ENCODE assay signal across 1 cellular context in the genomic region with DNA sequence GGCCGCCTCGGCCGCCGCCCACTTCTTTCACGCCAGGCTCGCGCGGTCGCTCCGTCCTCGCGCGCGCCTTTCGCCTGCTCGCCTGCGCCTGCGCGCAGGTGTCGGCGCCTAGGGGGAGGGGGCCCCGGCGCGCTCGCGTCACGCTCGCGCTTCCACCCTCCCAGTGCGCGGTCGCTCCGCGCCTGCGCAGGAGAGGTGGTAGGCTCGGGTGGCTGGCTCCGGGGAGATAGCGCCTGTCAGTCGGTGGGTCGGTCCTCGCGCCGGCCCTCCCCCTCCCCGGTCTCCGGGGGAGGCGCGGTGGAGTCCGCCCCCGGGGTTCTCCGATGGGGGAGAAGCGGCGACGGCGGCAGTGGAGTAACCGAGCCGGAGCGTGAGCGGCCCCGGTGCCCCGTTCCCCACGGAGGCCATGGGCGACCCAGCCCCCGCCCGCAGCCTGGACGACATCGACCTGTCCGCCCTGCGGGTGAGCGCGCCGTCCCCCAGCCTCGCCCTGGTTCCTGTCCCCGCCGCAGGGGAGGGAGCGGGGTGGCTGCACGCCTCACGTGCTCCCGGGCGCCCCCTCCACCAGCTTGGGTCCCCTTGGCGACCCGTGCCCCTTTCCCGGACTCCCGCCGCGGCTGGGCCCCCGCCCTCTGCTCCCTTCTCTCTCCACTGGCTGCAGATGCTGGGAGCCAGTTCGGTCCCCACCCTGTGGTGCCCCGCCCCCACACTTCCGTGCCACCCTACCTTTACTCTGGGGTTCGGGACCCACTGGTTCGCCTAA.
A peak's percentile ranks its signal among the peaks of the same experiment; 100 is the strongest.
TF ChIP-seq lines count a peak whose summit lies in the region.

MINK1 (plus strand) TSS at position 163 of the 763 bp plus-strand sequence; CDS start at position 407, 244 bp downstream.

TF ChIP-seq in HepG2, 621 proteins besides CTCF, POLR2A, EP300 and RAD21 (continued from another document and continues in another):
- 0 out of 2 replicates have a peak, but pooled peaks have one; percentile 38 for TF ChIP-seq ZFP41 (CRISPR knock-in tag; IDR thresholded peaks at IDR 0.05; ENCODE audit: borderline replicate concordance)
- 0 out of 2 replicates have a peak, but pooled peaks have one; percentile 37 for TF ChIP-seq ZNF850 (CRISPR knock-in tag; conservative IDR thresholded peaks at IDR 0.05)
- TF ChIP-seq ZNF772 (CRISPR knock-in tag; IDR thresholded peaks at IDR 0.05): peak; percentile 28; the same call in 1 of the 2 replicates
- peak; percentile 76; the same call in 2 of the 3 replicates for TF ChIP-seq MXI1 (IDR thresholded peaks at IDR 0.05; ENCODE audit: borderline replicate concordance, low read depth, low read length)
- no peak for TF ChIP-seq MTERF4 (CRISPR knock-in tag; IDR thresholded peaks at IDR 0.05)
- no peak for TF ChIP-seq ZFAT (CRISPR knock-in tag; conservative IDR thresholded peaks at IDR 0.05)
- TF ChIP-seq ZNF598 (CRISPR knock-in tag; IDR thresholded peaks at IDR 0.05; ENCODE audit: borderline replicate concordance): 0 out of 2 replicates have a peak, but pooled peaks have one; percentile 60
- peak; percentile 86 for TF ChIP-seq CHD2 (IDR thresholded peaks at IDR 0.05; ENCODE audit: low read depth, low read length)
- TF ChIP-seq ISL2 (CRISPR knock-in tag; IDR thresholded peaks at IDR 0.05): 0 out of 2 replicates have a peak, but pooled peaks have one; percentile 35
- TF ChIP-seq ZBTB8A (CRISPR knock-in tag; IDR thresholded peaks at IDR 0.05; ENCODE audit: borderline replicate concordance, low read depth): 0 out of 2 replicates have a peak, but pooled peaks have one; percentile 17
- 0 out of 2 replicates have a peak, but pooled peaks have one; percentile 12 for TF ChIP-seq HCFC1 (IDR thresholded peaks at IDR 0.05; ENCODE audit: low read depth, low read length)
- peak; percentile 35; the same call in 1 of the 2 replicates for TF ChIP-seq RXRB (CRISPR knock-in tag; IDR thresholded peaks at IDR 0.05; ENCODE audit: borderline replicate concordance)
- TF ChIP-seq ZSCAN29 (CRISPR knock-in tag; conservative IDR thresholded peaks at IDR 0.05): peak; percentile 70
- TF ChIP-seq ETV5 (CRISPR knock-in tag; IDR thresholded peaks at IDR 0.05; ENCODE audit: borderline replicate concordance): peak; percentile 42; the same call in 1 of the 2 replicates
- peak; percentile 72; the same call in 1 of the 2 replicates for TF ChIP-seq ATF7-NPFF (CRISPR knock-in tag; IDR thresholded peaks at IDR 0.05; ENCODE audit: low read depth)
- peak; percentile 52 for TF ChIP-seq ZFY (CRISPR knock-in tag; IDR thresholded peaks at IDR 0.05)
- peak; percentile 43 for TF ChIP-seq YY1 (IDR thresholded peaks at IDR 0.05; ENCODE audit: insufficient read depth, insufficient replicate concordance, low read depth, low read length)
- TF ChIP-seq ZNF281 (CRISPR knock-in tag; IDR thresholded peaks at IDR 0.05; ENCODE audit: borderline replicate concordance): peak; percentile 78
- peak; percentile 34; the same call in 1 of the 2 replicates for TF ChIP-seq HIC2 (CRISPR knock-in tag; IDR thresholded peaks at IDR 0.05; ENCODE audit: low read depth)
- TF ChIP-seq ZNF543 (CRISPR knock-in tag; IDR thresholded peaks at IDR 0.05): peak; percentile 54; the same call in 1 of the 2 replicates
- TF ChIP-seq ZNF383 (CRISPR knock-in tag; IDR thresholded peaks at IDR 0.05; ENCODE audit: borderline replicate concordance): peak; percentile 90; the same call in 1 of the 2 replicates
- TF ChIP-seq ZNF776 (CRISPR knock-in tag; IDR thresholded peaks at IDR 0.05): 0 out of 2 replicates have a peak, but pooled peaks have one; percentile 45
- TF ChIP-seq IRF2 (CRISPR knock-in tag; IDR thresholded peaks at IDR 0.05): peak; percentile 36; the same call in 1 of the 2 replicates
- TF ChIP-seq ZNF883 (CRISPR knock-in tag; IDR thresholded peaks at IDR 0.05; ENCODE audit: not compliant biosample characterization): peak; percentile 20
- peak; percentile 53; the same call in 1 of the 2 replicates for TF ChIP-seq UBTF (CRISPR knock-in tag; IDR thresholded peaks at IDR 0.05)
- peak; percentile 74; the same call in 1 of the 2 replicates for TF ChIP-seq ZNF574 (CRISPR knock-in tag; IDR thresholded peaks at IDR 0.05)
- peak; percentile 56; the same call in 1 of the 2 replicates for TF ChIP-seq KLF12 (CRISPR knock-in tag; IDR thresholded peaks at IDR 0.05; ENCODE audit: borderline replicate concordance)
- TF ChIP-seq ZNF501 (CRISPR knock-in tag; IDR thresholded peaks at IDR 0.05): no peak
- TF ChIP-seq HDAC1 (CRISPR knock-in tag; IDR thresholded peaks at IDR 0.05): peak; percentile 22; the same call in 1 of the 2 replicates
- TF ChIP-seq MTA1 (CRISPR knock-in tag; IDR thresholded peaks at IDR 0.05; ENCODE audit: borderline replicate concordance): peak; percentile 58
- TF ChIP-seq ZNF367 (CRISPR knock-in tag; IDR thresholded peaks at IDR 0.05; ENCODE audit: borderline replicate concordance): 0 out of 2 replicates have a peak, but pooled peaks have one; percentile 66
- TF ChIP-seq ZNF777 (CRISPR knock-in tag; IDR thresholded peaks at IDR 0.05): peak; percentile 83
- TF ChIP-seq, protein P1, sequence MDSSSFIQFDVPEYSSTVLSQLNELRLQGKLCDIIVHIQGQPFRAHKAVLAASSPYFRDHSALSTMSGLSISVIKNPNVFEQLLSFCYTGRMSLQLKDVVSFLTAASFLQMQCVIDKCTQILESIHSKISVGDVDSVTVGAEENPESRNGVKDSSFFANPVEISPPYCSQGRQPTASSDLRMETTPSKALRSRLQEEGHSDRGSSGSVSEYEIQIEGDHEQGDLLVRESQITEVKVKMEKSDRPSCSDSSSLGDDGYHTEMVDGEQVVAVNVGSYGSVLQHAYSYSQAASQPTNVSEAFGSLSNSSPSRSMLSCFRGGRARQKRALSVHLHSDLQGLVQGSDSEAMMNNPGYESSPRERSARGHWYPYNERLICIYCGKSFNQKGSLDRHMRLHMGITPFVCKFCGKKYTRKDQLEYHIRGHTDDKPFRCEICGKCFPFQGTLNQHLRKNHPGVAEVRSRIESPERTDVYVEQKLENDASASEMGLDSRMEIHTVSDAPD (CRISPR knock-in tag; IDR thresholded peaks at IDR 0.05): no peak
- no peak for TF ChIP-seq JUNB (CRISPR knock-in tag; IDR thresholded peaks at IDR 0.05; ENCODE audit: borderline replicate concordance)
- TF ChIP-seq RBM39 (IDR thresholded peaks at IDR 0.05; ENCODE audit: low read depth, low read length, poor library complexity, severe bottlenecking): peak; percentile 38
- TF ChIP-seq ZBTB37 (CRISPR knock-in tag; IDR thresholded peaks at IDR 0.05): no peak
- no peak for TF ChIP-seq ZNF816 (CRISPR knock-in tag; IDR thresholded peaks at IDR 0.05; ENCODE audit: borderline replicate concordance)
- TF ChIP-seq AKAP8 (CRISPR knock-in tag; IDR thresholded peaks at IDR 0.05): 0 out of 2 replicates have a peak, but pooled peaks have one; percentile 61
- peak; percentile 48; the same call in 1 of the 2 replicates for TF ChIP-seq ZNF629 (CRISPR knock-in tag; conservative IDR thresholded peaks at IDR 0.05)
- peak; percentile 70; the same call in 1 of the 2 replicates for TF ChIP-seq GABPB1 (CRISPR knock-in tag; IDR thresholded peaks at IDR 0.05)
- TF ChIP-seq MEIS2 (CRISPR knock-in tag; IDR thresholded peaks at IDR 0.05): peak; percentile 28; the same call in 1 of the 2 replicates
- TF ChIP-seq ZNF3 (CRISPR knock-in tag; IDR thresholded peaks at IDR 0.05): no peak
